In genomic region chr15:75369897-75370581, GRCh38 we compare ENCODE assay signal across 1 cellular context.
A peak's percentile ranks its signal among the peaks of the same experiment; 100 is the strongest.
TF ChIP-seq lines count a peak whose summit lies in the region.

No MANE protein-coding gene starts in this region.

TF ChIP-seq in HepG2, 621 proteins besides CTCF, POLR2A, EP300 and RAD21 (continued from another document and continues in another):
- TF ChIP-seq ZNF597 (CRISPR knock-in tag; IDR thresholded peaks at IDR 0.05) (no peak), REST (IDR thresholded peaks at IDR 0.05; ENCODE audit: borderline replicate concordance in 1 of 2, low read depth in 1 of 2, low read length in 2 of 2) (no peak), ZNF263 (CRISPR knock-in tag; IDR thresholded peaks at IDR 0.05) (peak; percentile 52; the same call in 1 of the 2 replicates), PHF21A (CRISPR knock-in tag; IDR thresholded peaks at IDR 0.05) (no peak), PRMT3 (CRISPR knock-in tag; IDR thresholded peaks at IDR 0.05; ENCODE audit: borderline replicate concordance, low read depth) (no peak), CHCHD3 (CRISPR knock-in tag; IDR thresholded peaks at IDR 0.05) (no peak), MYNN (CRISPR knock-in tag; IDR thresholded peaks at IDR 0.05; ENCODE audit: low read depth) (no peak), ZNF563 (CRISPR knock-in tag; IDR thresholded peaks at IDR 0.05) (no peak), ZNF572 (CRISPR knock-in tag; IDR thresholded peaks at IDR 0.05) (no peak), ATM (IDR thresholded peaks at IDR 0.05; ENCODE audit: borderline replicate concordance) (no peak), MAFK (conservative IDR thresholded peaks at IDR 0.05 in 1 of 2, IDR thresholded peaks at IDR 0.05 in 1 of 2; ENCODE audit: low read length in 2 of 2) (no peak), ZBTB20 (CRISPR knock-in tag; IDR thresholded peaks at IDR 0.05; ENCODE audit: borderline replicate concordance, low read depth) (no peak), IRF1 (CRISPR knock-in tag; IDR thresholded peaks at IDR 0.05; ENCODE audit: low read depth) (no peak), GATAD2A (CRISPR knock-in tag; IDR thresholded peaks at IDR 0.05) (peak; percentile 54), AHR (CRISPR knock-in tag; IDR thresholded peaks at IDR 0.05) (no peak), ZSCAN9 (CRISPR knock-in tag; IDR thresholded peaks at IDR 0.05; ENCODE audit: borderline replicate concordance) (no peak), ZNF12 (CRISPR knock-in tag; IDR thresholded peaks at IDR 0.05) (no peak), KDM1A (CRISPR knock-in tag; IDR thresholded peaks at IDR 0.05) (no peak), ZFP90 (CRISPR knock-in tag; IDR thresholded peaks at IDR 0.05; ENCODE audit: borderline replicate concordance) (no peak), ZBTB21 (CRISPR knock-in tag; IDR thresholded peaks at IDR 0.05) (no peak), TAF15 (IDR thresholded peaks at IDR 0.05; ENCODE audit: low read depth, low read length, poor library complexity, severe bottlenecking) (no peak), WIZ (CRISPR knock-in tag; IDR thresholded peaks at IDR 0.05) (no peak), SMARCE1 (IDR thresholded peaks at IDR 0.05; ENCODE audit: borderline replicate concordance) (no peak), PTBP1 (IDR thresholded peaks at IDR 0.05; ENCODE audit: low read depth, low read length, poor library complexity, severe bottlenecking) (no peak), E2F2 (CRISPR knock-in tag; IDR thresholded peaks at IDR 0.05; ENCODE audit: borderline replicate concordance) (no peak), ZNF33A (CRISPR knock-in tag; IDR thresholded peaks at IDR 0.05; ENCODE audit: borderline replicate concordance) (0 out of 2 replicates have a peak, but pooled peaks have one; percentile 47), SALL1 (CRISPR knock-in tag; IDR thresholded peaks at IDR 0.05) (no peak; the same call in 1 of the 2 replicates), PAX8 (CRISPR knock-in tag; IDR thresholded peaks at IDR 0.05; ENCODE audit: borderline replicate concordance) (no peak), PAWR (CRISPR knock-in tag; IDR thresholded peaks at IDR 0.05; ENCODE audit: borderline replicate concordance) (no peak), TCF12 (IDR thresholded peaks at IDR 0.05) (no peak), TCF12 (CRISPR knock-in tag; IDR thresholded peaks at IDR 0.05) (no peak), ZNF337 (CRISPR knock-in tag; IDR thresholded peaks at IDR 0.05; ENCODE audit: borderline replicate concordance, low read depth) (no peak), ZNF292 (CRISPR knock-in tag; IDR thresholded peaks at IDR 0.05; ENCODE audit: borderline replicate concordance, low read depth) (no peak), ZNF878 (CRISPR knock-in tag; IDR thresholded peaks at IDR 0.05) (no peak), TARDBP (CRISPR knock-in tag; IDR thresholded peaks at IDR 0.05) (no peak)
- TF ChIP-seq, protein P1, sequence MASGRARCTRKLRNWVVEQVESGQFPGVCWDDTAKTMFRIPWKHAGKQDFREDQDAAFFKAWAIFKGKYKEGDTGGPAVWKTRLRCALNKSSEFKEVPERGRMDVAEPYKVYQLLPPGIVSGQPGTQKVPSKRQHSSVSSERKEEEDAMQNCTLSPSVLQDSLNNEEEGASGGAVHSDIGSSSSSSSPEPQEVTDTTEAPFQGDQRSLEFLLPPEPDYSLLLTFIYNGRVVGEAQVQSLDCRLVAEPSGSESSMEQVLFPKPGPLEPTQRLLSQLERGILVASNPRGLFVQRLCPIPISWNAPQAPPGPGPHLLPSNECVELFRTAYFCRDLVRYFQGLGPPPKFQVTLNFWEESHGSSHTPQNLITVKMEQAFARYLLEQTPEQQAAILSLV (CRISPR knock-in tag; IDR thresholded peaks at IDR 0.05; ENCODE audit: borderline replicate concordance): no peak
- TF ChIP-seq, protein P2, sequence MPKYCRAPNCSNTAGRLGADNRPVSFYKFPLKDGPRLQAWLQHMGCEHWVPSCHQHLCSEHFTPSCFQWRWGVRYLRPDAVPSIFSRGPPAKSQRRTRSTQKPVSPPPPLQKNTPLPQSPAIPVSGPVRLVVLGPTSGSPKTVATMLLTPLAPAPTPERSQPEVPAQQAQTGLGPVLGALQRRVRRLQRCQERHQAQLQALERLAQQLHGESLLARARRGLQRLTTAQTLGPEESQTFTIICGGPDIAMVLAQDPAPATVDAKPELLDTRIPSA (CRISPR knock-in tag; IDR thresholded peaks at IDR 0.05; ENCODE audit: borderline replicate concordance): no peak
- TF ChIP-seq, protein P3, sequence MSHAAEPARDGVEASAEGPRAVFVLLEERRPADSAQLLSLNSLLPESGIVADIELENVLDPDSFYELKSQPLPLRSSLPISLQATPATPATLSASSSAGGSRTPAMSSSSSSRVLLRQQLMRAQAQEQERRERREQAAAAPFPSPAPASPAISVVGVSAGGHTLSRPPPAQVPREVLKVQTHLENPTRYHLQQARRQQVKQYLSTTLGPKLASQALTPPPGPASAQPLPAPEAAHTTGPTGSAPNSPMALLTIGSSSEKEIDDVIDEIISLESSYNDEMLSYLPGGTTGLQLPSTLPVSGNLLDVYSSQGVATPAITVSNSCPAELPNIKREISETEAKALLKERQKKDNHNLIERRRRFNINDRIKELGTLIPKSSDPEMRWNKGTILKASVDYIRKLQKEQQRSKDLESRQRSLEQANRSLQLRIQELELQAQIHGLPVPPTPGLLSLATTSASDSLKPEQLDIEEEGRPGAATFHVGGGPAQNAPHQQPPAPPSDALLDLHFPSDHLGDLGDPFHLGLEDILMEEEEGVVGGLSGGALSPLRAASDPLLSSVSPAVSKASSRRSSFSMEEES (CRISPR knock-in tag; IDR thresholded peaks at IDR 0.05): no peak
- TF ChIP-seq, protein P4, sequence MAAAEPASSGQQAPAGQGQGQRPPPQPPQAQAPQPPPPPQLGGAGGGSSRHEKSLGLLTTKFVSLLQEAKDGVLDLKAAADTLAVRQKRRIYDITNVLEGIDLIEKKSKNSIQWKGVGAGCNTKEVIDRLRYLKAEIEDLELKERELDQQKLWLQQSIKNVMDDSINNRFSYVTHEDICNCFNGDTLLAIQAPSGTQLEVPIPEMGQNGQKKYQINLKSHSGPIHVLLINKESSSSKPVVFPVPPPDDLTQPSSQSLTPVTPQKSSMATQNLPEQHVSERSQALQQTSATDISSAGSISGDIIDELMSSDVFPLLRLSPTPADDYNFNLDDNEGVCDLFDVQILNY (CRISPR knock-in tag; conservative IDR thresholded peaks at IDR 0.05): no peak
- TF ChIP-seq, protein P5, sequence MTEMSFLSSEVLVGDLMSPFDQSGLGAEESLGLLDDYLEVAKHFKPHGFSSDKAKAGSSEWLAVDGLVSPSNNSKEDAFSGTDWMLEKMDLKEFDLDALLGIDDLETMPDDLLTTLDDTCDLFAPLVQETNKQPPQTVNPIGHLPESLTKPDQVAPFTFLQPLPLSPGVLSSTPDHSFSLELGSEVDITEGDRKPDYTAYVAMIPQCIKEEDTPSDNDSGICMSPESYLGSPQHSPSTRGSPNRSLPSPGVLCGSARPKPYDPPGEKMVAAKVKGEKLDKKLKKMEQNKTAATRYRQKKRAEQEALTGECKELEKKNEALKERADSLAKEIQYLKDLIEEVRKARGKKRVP (CRISPR knock-in tag; IDR thresholded peaks at IDR 0.05): peak in 1 of 2 experiments; percentile 11; a peak in 1 of 4 replicates
- TF ChIP-seq, protein P6, sequence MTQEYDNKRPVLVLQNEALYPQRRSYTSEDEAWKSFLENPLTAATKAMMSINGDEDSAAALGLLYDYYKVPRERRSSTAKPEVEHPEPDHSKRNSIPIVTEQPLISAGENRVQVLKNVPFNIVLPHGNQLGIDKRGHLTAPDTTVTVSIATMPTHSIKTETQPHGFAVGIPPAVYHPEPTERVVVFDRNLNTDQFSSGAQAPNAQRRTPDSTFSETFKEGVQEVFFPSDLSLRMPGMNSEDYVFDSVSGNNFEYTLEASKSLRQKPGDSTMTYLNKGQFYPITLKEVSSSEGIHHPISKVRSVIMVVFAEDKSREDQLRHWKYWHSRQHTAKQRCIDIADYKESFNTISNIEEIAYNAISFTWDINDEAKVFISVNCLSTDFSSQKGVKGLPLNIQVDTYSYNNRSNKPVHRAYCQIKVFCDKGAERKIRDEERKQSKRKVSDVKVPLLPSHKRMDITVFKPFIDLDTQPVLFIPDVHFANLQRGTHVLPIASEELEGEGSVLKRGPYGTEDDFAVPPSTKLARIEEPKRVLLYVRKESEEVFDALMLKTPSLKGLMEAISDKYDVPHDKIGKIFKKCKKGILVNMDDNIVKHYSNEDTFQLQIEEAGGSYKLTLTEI (CRISPR knock-in tag; conservative IDR thresholded peaks at IDR 0.05): no peak
- TF ChIP-seq, protein P7, sequence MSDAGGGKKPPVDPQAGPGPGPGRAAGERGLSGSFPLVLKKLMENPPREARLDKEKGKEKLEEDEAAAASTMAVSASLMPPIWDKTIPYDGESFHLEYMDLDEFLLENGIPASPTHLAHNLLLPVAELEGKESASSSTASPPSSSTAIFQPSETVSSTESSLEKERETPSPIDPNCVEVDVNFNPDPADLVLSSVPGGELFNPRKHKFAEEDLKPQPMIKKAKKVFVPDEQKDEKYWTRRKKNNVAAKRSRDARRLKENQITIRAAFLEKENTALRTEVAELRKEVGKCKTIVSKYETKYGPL (CRISPR knock-in tag; IDR thresholded peaks at IDR 0.05): 0 out of 2 replicates have a peak, but pooled peaks have one; percentile 43
- TF ChIP-seq, protein P8, sequence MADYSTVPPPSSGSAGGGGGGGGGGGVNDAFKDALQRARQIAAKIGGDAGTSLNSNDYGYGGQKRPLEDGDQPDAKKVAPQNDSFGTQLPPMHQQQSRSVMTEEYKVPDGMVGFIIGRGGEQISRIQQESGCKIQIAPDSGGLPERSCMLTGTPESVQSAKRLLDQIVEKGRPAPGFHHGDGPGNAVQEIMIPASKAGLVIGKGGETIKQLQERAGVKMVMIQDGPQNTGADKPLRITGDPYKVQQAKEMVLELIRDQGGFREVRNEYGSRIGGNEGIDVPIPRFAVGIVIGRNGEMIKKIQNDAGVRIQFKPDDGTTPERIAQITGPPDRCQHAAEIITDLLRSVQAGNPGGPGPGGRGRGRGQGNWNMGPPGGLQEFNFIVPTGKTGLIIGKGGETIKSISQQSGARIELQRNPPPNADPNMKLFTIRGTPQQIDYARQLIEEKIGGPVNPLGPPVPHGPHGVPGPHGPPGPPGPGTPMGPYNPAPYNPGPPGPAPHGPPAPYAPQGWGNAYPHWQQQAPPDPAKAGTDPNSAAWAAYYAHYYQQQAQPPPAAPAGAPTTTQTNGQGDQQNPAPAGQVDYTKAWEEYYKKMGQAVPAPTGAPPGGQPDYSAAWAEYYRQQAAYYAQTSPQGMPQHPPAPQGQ (CRISPR knock-in tag; IDR thresholded peaks at IDR 0.05; ENCODE audit: borderline replicate concordance): no peak
- TF ChIP-seq, protein P9, sequence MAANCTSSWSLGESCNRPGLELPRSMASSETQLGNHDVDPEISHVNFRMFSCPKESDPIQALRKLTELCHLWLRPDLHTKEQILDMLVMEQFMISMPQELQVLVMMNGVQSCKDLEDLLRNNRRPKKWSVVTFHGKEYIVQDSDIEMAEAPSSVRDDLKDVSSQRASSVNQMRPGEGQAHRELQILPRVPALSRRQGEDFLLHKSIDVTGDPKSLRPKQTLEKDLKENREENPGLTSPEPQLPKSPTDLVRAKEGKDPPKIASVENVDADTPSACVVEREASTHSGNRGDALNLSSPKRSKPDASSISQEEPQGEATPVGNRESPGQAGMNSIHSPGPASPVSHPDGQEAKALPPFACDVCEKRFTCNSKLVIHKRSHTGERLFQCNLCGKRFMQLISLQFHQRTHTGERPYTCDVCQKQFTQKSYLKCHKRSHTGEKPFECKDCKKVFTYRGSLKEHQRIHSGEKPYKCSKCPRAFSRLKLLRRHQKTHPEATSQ (CRISPR knock-in tag; IDR thresholded peaks at IDR 0.05; ENCODE audit: borderline replicate concordance): no peak
